In genomic region chr9:32587901-32588300, GRCh38 we compare ENCODE assay signal across 13 cellular contexts. TPM values are rescaled to one million over a fixed set of nuclear protein-coding genes. Genes with fewer than 3 reads are reported as not detected.
A peak's percentile ranks its signal among the peaks of the same experiment; 100 is the strongest.
DNase-seq lines count a peak whose midpoint lies in the region; ATAC-seq and TF ChIP-seq lines count a peak whose summit lies in the region.
"Had no signal": no experiment of that assay in that cellular context is flagged by ENCODE, and none has a peak within 500 bp of the region (broad histone marks: within the 10 kb centered on the region; RNA-seq: fewer than 3 reads in every experiment).

No MANE protein-coding gene starts in this region.

- CTCF ChIA-PET in activated CD8-positive, alpha-beta T cell treated with anti-CD3 and anti-CD28 coated beads for 36 hours (lab: Charles Lee) = interaction anchor here (1.2 to 6.5 kb wide), 6 partner anchors 7 to 381 kb away, joined by 3 to 50 read pairs (median 24); partner anchors contain the start of gene NDUFB6
- CTCF ChIA-PET in activated CD8-positive, alpha-beta T cell treated with anti-CD3 and anti-CD28 coated beads, Interleukin-2, amount 10 ng/mL, durations not matched to agents 7 days and 5 days (lab: Charles Lee) = interaction anchor here (1.0 to 6.6 kb wide), 6 partner anchors 7 to 638 kb away, joined by 3 to 50 read pairs (median 20); no protein-coding TSS in a partner anchor

- no peaks in the 10 kb centered on the region for H3K4me1 ChIP-seq in psoas muscle

- no peaks in the 10 kb centered on the region for H3K9me3 ChIP-seq in psoas muscle
- H3K9me3 ChIP-seq: neutrophil had no signal

- H3K4me3 ChIP-seq in psoas muscle = no peak overlapping the region

- intact Hi-C loops in activated CD8-positive, alpha-beta T cell treated with anti-CD3 and anti-CD28 coated beads for 36 hours (cut with micrococcal nuclease) = no loop called here
- intact Hi-C loops in psoas muscle (cut with DNase I) = loop anchor here in 1 of 2 donors (2.0 kb wide), 1 partner anchor 379 kb away; no protein-coding TSS in a partner anchor

- H3K4me1 Mint-ChIP-seq in activated CD8-positive, alpha-beta T cell treated with anti-CD3 and anti-CD28 coated beads for 36 hours (ENCODE audit: low read depth) = no peaks in the 10 kb centered on the region
- H3K4me1 Mint-ChIP-seq in activated CD8-positive, alpha-beta T cell treated with anti-CD3 and anti-CD28 coated beads, Interleukin-2, amount 10 ng/mL, durations not matched to agents 7 days and 5 days (ENCODE audit: low read depth) = no peaks in the 10 kb centered on the region
- peaks cover 0 to 2% of the 10 kb centered on the region in 2 donors for H3K4me1 Mint-ChIP-seq in natural killer cell treated with Interleukin-12 subunit alpha and Interleukin-12 subunit beta and Interleukin-15 and Interleukin-18, amount 100 ng/mL, for 72 hours (ENCODE audit: low read depth in 2 of 2)
- H3K4me1 Mint-ChIP-seq: activated naive CD4-positive, alpha-beta T cell treated with anti-CD3 and anti-CD28 coated beads, Interleukin-2, amount 10 ng/mL, durations not matched to agents 7 days and 5 days had no signal

- no peaks in the 10 kb centered on the region for H3K36me3 ChIP-seq in psoas muscle (ENCODE audit: insufficient read depth in 1 of 2, low read depth in 1 of 2)
- H3K36me3 ChIP-seq: neutrophil had no signal

- POLR2A ChIA-PET in activated CD8-positive, alpha-beta T cell treated with anti-CD3 and anti-CD28 coated beads for 36 hours (lab: Charles Lee) = no interaction called here
- POLR2A ChIA-PET in activated CD8-positive, alpha-beta T cell treated with anti-CD3 and anti-CD28 coated beads, Interleukin-2, amount 10 ng/mL, durations not matched to agents 7 days and 5 days (lab: Charles Lee) = no interaction called here

- no peak for TF ChIP-seq CTCF in activated CD8-positive, alpha-beta T cell treated with anti-CD3 and anti-CD28 coated beads for 36 hours (IDR thresholded peaks at IDR 0.05)
- TF ChIP-seq CTCF in psoas muscle (IDR thresholded peaks at IDR 0.05) = no peak

- H3K27ac Mint-ChIP-seq in activated CD8-positive, alpha-beta T cell treated with anti-CD3 and anti-CD28 coated beads for 36 hours = no peak overlapping the region
- H3K27ac Mint-ChIP-seq in activated CD8-positive, alpha-beta T cell treated with anti-CD3 and anti-CD28 coated beads, Interleukin-2, amount 10 ng/mL, durations not matched to agents 7 days and 5 days = no peak overlapping the region
- no peak overlapping the region for H3K27ac Mint-ChIP-seq in natural killer cell treated with Interleukin-12 subunit alpha and Interleukin-12 subunit beta and Interleukin-15 and Interleukin-18, amount 100 ng/mL, for 72 hours
- H3K27ac Mint-ChIP-seq: activated naive CD4-positive, alpha-beta T cell treated with anti-CD3 and anti-CD28 coated beads, Interleukin-2, amount 10 ng/mL, durations not matched to agents 7 days and 5 days had no signal

- peak; percentile 67 for ATAC-seq in activated CD8-positive, alpha-beta T cell treated with anti-CD3 and anti-CD28 coated beads for 36 hours
- ATAC-seq in activated CD8-positive, alpha-beta T cell treated with anti-CD3 and anti-CD28 coated beads, Interleukin-2, amount 10 ng/mL, durations not matched to agents 7 days and 5 days = no peak
- peak; percentile 53 to 69 for ATAC-seq in natural killer cell treated with Interleukin-12 subunit alpha and Interleukin-12 subunit beta and Interleukin-15 and Interleukin-18, amount 100 ng/mL, for 72 hours
- ATAC-seq in HG03139 (IDR thresholded peaks at IDR 0.05; ENCODE audit: unreplicated experiment) = no peak
- no peak for ATAC-seq in psoas muscle

- H3K27me3 ChIP-seq in psoas muscle (ENCODE audit: insufficient read depth in 3 of 3, low read length in 2 of 3) = peaks cover 0 to 5% (median 0%) of the 10 kb centered on the region in 3 donors

- H3K27ac ChIP-seq in psoas muscle = no peak overlapping the region
- H3K27ac ChIP-seq: neutrophil had no signal

- no peak overlapping the region for H3K4me3 Mint-ChIP-seq in activated CD8-positive, alpha-beta T cell treated with anti-CD3 and anti-CD28 coated beads for 36 hours
- no peak overlapping the region for H3K4me3 Mint-ChIP-seq in activated CD8-positive, alpha-beta T cell treated with anti-CD3 and anti-CD28 coated beads, Interleukin-2, amount 10 ng/mL, durations not matched to agents 7 days and 5 days
- H3K4me3 Mint-ChIP-seq in natural killer cell treated with Interleukin-12 subunit alpha and Interleukin-12 subunit beta and Interleukin-15 and Interleukin-18, amount 100 ng/mL, for 72 hours = no peak overlapping the region
- H3K4me3 Mint-ChIP-seq: activated naive CD4-positive, alpha-beta T cell treated with anti-CD3 and anti-CD28 coated beads, Interleukin-2, amount 10 ng/mL, durations not matched to agents 7 days and 5 days had no signal

- peak; percentile 42 for DNase-seq in activated CD8-positive, alpha-beta T cell treated with anti-CD3 and anti-CD28 coated beads for 36 hours
- DNase-seq in activated CD8-positive, alpha-beta T cell treated with anti-CD3 and anti-CD28 coated beads, Interleukin-2, amount 10 ng/mL, durations not matched to agents 7 days and 5 days = no peak
- peak; percentile 39 for DNase-seq in HT1080 (ENCODE audit: low read depth)
- no peak for DNase-seq in natural killer cell treated with Interleukin-12 subunit alpha and Interleukin-12 subunit beta and Interleukin-15 and Interleukin-18, amount 100 ng/mL, for 72 hours (ENCODE audit: low spot score)
- no peak for DNase-seq in psoas muscle
- DNase-seq: ACHN; activated naive CD4-positive, alpha-beta T cell treated with anti-CD3 and anti-CD28 coated beads, Interleukin-2, amount 10 ng/mL, durations not matched to agents 7 days and 5 days; NCI-H1417; NCI-H526; SIG-M5; stimulated activated naive CD4-positive, alpha-beta T cell had no signal

- H3K36me3 Mint-ChIP-seq in activated CD8-positive, alpha-beta T cell treated with anti-CD3 and anti-CD28 coated beads for 36 hours (ENCODE audit: low read depth) = no peaks in the 10 kb centered on the region
- H3K36me3 Mint-ChIP-seq in activated CD8-positive, alpha-beta T cell treated with anti-CD3 and anti-CD28 coated beads, Interleukin-2, amount 10 ng/mL, durations not matched to agents 7 days and 5 days (ENCODE audit: low read depth) = no peaks in the 10 kb centered on the region
- H3K36me3 Mint-ChIP-seq in natural killer cell treated with Interleukin-12 subunit alpha and Interleukin-12 subunit beta and Interleukin-15 and Interleukin-18, amount 100 ng/mL, for 72 hours = no peaks in the 10 kb centered on the region
- H3K36me3 Mint-ChIP-seq: activated naive CD4-positive, alpha-beta T cell treated with anti-CD3 and anti-CD28 coated beads, Interleukin-2, amount 10 ng/mL, durations not matched to agents 7 days and 5 days had no signal

- peaks cover 18% of the 10 kb centered on the region for H3K27me3 Mint-ChIP-seq in activated CD8-positive, alpha-beta T cell treated with anti-CD3 and anti-CD28 coated beads for 36 hours
- peaks cover 39% of the 10 kb centered on the region for H3K27me3 Mint-ChIP-seq in activated CD8-positive, alpha-beta T cell treated with anti-CD3 and anti-CD28 coated beads, Interleukin-2, amount 10 ng/mL, durations not matched to agents 7 days and 5 days (ENCODE audit: low read depth)
- H3K27me3 Mint-ChIP-seq in natural killer cell treated with Interleukin-12 subunit alpha and Interleukin-12 subunit beta and Interleukin-15 and Interleukin-18, amount 100 ng/mL, for 72 hours = peaks cover 30 to 36% of the 10 kb centered on the region in 2 donors

- H3K9me3 Mint-ChIP-seq in activated CD8-positive, alpha-beta T cell treated with anti-CD3 and anti-CD28 coated beads for 36 hours = no peaks in the 10 kb centered on the region
- no peaks in the 10 kb centered on the region for H3K9me3 Mint-ChIP-seq in activated CD8-positive, alpha-beta T cell treated with anti-CD3 and anti-CD28 coated beads, Interleukin-2, amount 10 ng/mL, durations not matched to agents 7 days and 5 days (ENCODE audit: insufficient read depth)
- H3K9me3 Mint-ChIP-seq in natural killer cell treated with Interleukin-12 subunit alpha and Interleukin-12 subunit beta and Interleukin-15 and Interleukin-18, amount 100 ng/mL, for 72 hours = no peaks in the 10 kb centered on the region
- H3K9me3 Mint-ChIP-seq: activated naive CD4-positive, alpha-beta T cell treated with anti-CD3 and anti-CD28 coated beads, Interleukin-2, amount 10 ng/mL, durations not matched to agents 7 days and 5 days had no signal

RNA-seq across cellular contexts. Expression of gene NDUFB6, which starts 14.9 kb away (rescaled TPM):
- 10 to 100 TPM; 61.4 to 63.4 TPM for total RNA-seq in activated CD8-positive, alpha-beta T cell treated with anti-CD3 and anti-CD28 coated beads for 36 hours
- total RNA-seq in activated CD8-positive, alpha-beta T cell treated with anti-CD3 and anti-CD28 coated beads, Interleukin-2, amount 10 ng/mL, durations not matched to agents 7 days and 5 days = 10 to 100 TPM; 47.5 to 57.7 TPM
- total RNA-seq in HT1080 (2014; rRNA removed; shearing (Covaris generic)) = 101 and 142 TPM in 2 replicates
- polyA plus RNA-seq in HT1080 (2015; cell fraction: cytosol; rRNA removed) = 125 and 127 TPM in 2 replicates
- polyA plus RNA-seq in HT1080 (2015; cell fraction: nucleus; rRNA removed) = 55.5 and 66.4 TPM in 2 replicates
- 10 to 100 TPM; 28.9 to 33.8 TPM for total RNA-seq in natural killer cell treated with Interleukin-12 subunit alpha and Interleukin-12 subunit beta and Interleukin-15 and Interleukin-18, amount 100 ng/mL, for 72 hours
- 10 to 100 TPM; 59.6 to 75.4 (median 64.3) TPM for total RNA-seq in psoas muscle
- polyA plus RNA-seq in psoas muscle = 10 to 100 TPM; 81.3 to 90.8 (median 88.5) TPM

RNA-seq across cellular contexts. Expression of gene TOPORS, which starts 35.5 kb away (rescaled TPM):
- total RNA-seq in activated CD8-positive, alpha-beta T cell treated with anti-CD3 and anti-CD28 coated beads for 36 hours = 10 to 100 TPM; 13.3 to 14.2 TPM
- 10 to 100 TPM; 11.9 to 12.0 TPM for total RNA-seq in activated CD8-positive, alpha-beta T cell treated with anti-CD3 and anti-CD28 coated beads, Interleukin-2, amount 10 ng/mL, durations not matched to agents 7 days and 5 days
- 20.8 and 27.0 TPM in 2 replicates for total RNA-seq in HT1080 (2014; rRNA removed; shearing (Covaris generic))
- polyA plus RNA-seq in HT1080 (2015; cell fraction: cytosol; rRNA removed) = 12.2 and 15.1 TPM in 2 replicates
- polyA plus RNA-seq in HT1080 (2015; cell fraction: nucleus; rRNA removed) = 29.8 and 29.9 TPM in 2 replicates
- 10 to 100 TPM; 11.3 to 12.1 TPM for total RNA-seq in natural killer cell treated with Interleukin-12 subunit alpha and Interleukin-12 subunit beta and Interleukin-15 and Interleukin-18, amount 100 ng/mL, for 72 hours
- 10 to 100 TPM in 2 of 4 donors, 1 to 10 TPM in 2; 7.2 to 12.1 (median 9.1) TPM for total RNA-seq in psoas muscle
- 1 to 10 TPM; 6.2 to 9.8 (median 7.0) TPM for polyA plus RNA-seq in psoas muscle

RNA-seq across cellular contexts. Expression of gene SMIM27, which starts 35.8 kb away (rescaled TPM):
- total RNA-seq in activated CD8-positive, alpha-beta T cell treated with anti-CD3 and anti-CD28 coated beads for 36 hours = 10 to 100 TPM; 28.0 to 30.9 TPM
- 10 to 100 TPM; 15.6 to 17.1 TPM for total RNA-seq in activated CD8-positive, alpha-beta T cell treated with anti-CD3 and anti-CD28 coated beads, Interleukin-2, amount 10 ng/mL, durations not matched to agents 7 days and 5 days
- total RNA-seq in HT1080 (2014; rRNA removed; shearing (Covaris generic)) = 9.2 and 12.1 TPM in 2 replicates
- 2.9 and 5.2 TPM in 2 replicates for polyA plus RNA-seq in HT1080 (2015; cell fraction: cytosol; rRNA removed)
- 0.60 and 1.9 TPM in 2 replicates for polyA plus RNA-seq in HT1080 (2015; cell fraction: nucleus; rRNA removed)
- 1 to 10 TPM; 6.4 to 9.1 TPM for total RNA-seq in natural killer cell treated with Interleukin-12 subunit alpha and Interleukin-12 subunit beta and Interleukin-15 and Interleukin-18, amount 100 ng/mL, for 72 hours
- total RNA-seq in psoas muscle = 10 to 100 TPM; 11.7 to 21.6 (median 16.1) TPM
- polyA plus RNA-seq in psoas muscle = 1 to 10 TPM; 4.5 to 9.3 (median 8.5) TPM

RNA-seq across cellular contexts. Expression of gene TAF1L, which starts 47.6 kb away (rescaled TPM):
- total RNA-seq in activated CD8-positive, alpha-beta T cell treated with anti-CD3 and anti-CD28 coated beads for 36 hours = not detected
- total RNA-seq in activated CD8-positive, alpha-beta T cell treated with anti-CD3 and anti-CD28 coated beads, Interleukin-2, amount 10 ng/mL, durations not matched to agents 7 days and 5 days = under 1 TPM in 1 of 2 experiments, not detected in 1; 0.05 TPM
- total RNA-seq in HT1080 (2014; rRNA removed; shearing (Covaris generic)) = not detected in 2 replicates
- polyA plus RNA-seq in HT1080 (2015; cell fraction: cytosol; rRNA removed) = not detected in 2 replicates
- 0.03 TPM in 1 of 2 replicates, not detected in the other for polyA plus RNA-seq in HT1080 (2015; cell fraction: nucleus; rRNA removed)
- total RNA-seq in natural killer cell treated with Interleukin-12 subunit alpha and Interleukin-12 subunit beta and Interleukin-15 and Interleukin-18, amount 100 ng/mL, for 72 hours = not detected
- total RNA-seq in psoas muscle = not detected
- polyA plus RNA-seq in psoas muscle = under 1 TPM in 1 of 3 donors, not detected in 2; under 0.01 TPM

Comparison
In these comparisons a context has a peak if more than half of its experiments do, and no peak if none do; other contexts are left out.
1. ATAC-seq: peak in activated CD8-positive, alpha-beta T cell treated with anti-CD3 and anti-CD28 coated beads for 36 hours (single experiment) and natural killer cell treated with Interleukin-12 subunit alpha and Interleukin-12 subunit beta and Interleukin-15 and Interleukin-18, amount 100 ng/mL, for 72 hours (2 of 2); none in activated CD8-positive, alpha-beta T cell treated with anti-CD3 and anti-CD28 coated beads, Interleukin-2, amount 10 ng/mL, durations not matched to agents 7 days and 5 days (single experiment), HG03139 (single experiment) and psoas muscle (0 of 4).
2. DNase-seq: peak in activated CD8-positive, alpha-beta T cell treated with anti-CD3 and anti-CD28 coated beads for 36 hours (single experiment) and HT1080 (single experiment); none in activated CD8-positive, alpha-beta T cell treated with anti-CD3 and anti-CD28 coated beads, Interleukin-2, amount 10 ng/mL, durations not matched to agents 7 days and 5 days (single experiment), natural killer cell treated with Interleukin-12 subunit alpha and Interleukin-12 subunit beta and Interleukin-15 and Interleukin-18, amount 100 ng/mL, for 72 hours (single experiment) and psoas muscle (0 of 2).